Comparison of ENCODE assay signal across 8 cellular contexts in genomic region chr21:29072873-29073221, GRCh38. TPM values are rescaled to one million over a fixed set of nuclear protein-coding genes. Genes with fewer than 3 reads are reported as not detected.
DNase-seq lines count a peak whose midpoint lies in the region; ATAC-seq and TF ChIP-seq lines count a peak whose summit lies in the region.

No MANE protein-coding gene starts in this region.

- under 1% methylated on average over 13 of the region's 13 CpGs for WGBS in mesenchymal stem cell

- H3K9me2 ChIP-seq in MM.1S (replicated peaks; ENCODE audit: insufficient read depth, low read length): no peaks in the 10 kb centered on the region

- peak overlapping the region; percentile 67; the same call in 1 of the 2 replicates for H3K27ac ChIP-seq in MM.1S (ENCODE audit: low read length)
- H3K27ac ChIP-seq in cingulate gyrus (ENCODE audit: low read depth, low read length): peak overlapping the region; percentile 92
- peak overlapping the region; percentile 94 for H3K27ac ChIP-seq in mesenchymal stem cell (ENCODE audit: low read length, poor library complexity, severe bottlenecking)

- ATAC-seq in GM21423 (IDR thresholded peaks at IDR 0.05; ENCODE audit: unreplicated experiment): no peak

- H3K4me1 ChIP-seq in MM.1S (ENCODE audit: low read length): peaks cover 14% of the 10 kb centered on the region; the same call in 1 of the 2 replicates
- H3K4me1 ChIP-seq in mesenchymal stem cell (ENCODE audit: control insufficient read depth, insufficient read depth, low read depth, low read length): peaks cover 4% of the 10 kb centered on the region

- no peak overlapping the region for H2AK5ac ChIP-seq in mesenchymal stem cell (ENCODE audit: low read length, severe bottlenecking)

- H3K4me3 ChIP-seq in MM.1S (ENCODE audit: low read length) (peak overlapping the region; percentile 89), mesenchymal stem cell (ENCODE audit: insufficient read depth in 1 of 2, low read depth in 1 of 2, low read length in 2 of 2) (peak overlapping the region; percentile 87 to 94)

- peak overlapping the region; percentile 93 for H3K4me2 ChIP-seq in MM.1S (ENCODE audit: low read depth, low read length)
- H3K4me2 ChIP-seq in mesenchymal stem cell (ENCODE audit: low read length, poor library complexity, severe bottlenecking): peak overlapping the region; percentile 51

- H3K79me1 ChIP-seq in mesenchymal stem cell (replicated peaks; ENCODE audit: low read length, poor library complexity, severe bottlenecking): peaks cover 1% of the 10 kb centered on the region

- peak overlapping the region in 1 of 2 experiments; percentile 44 for H3K14ac ChIP-seq in mesenchymal stem cell (ENCODE audit: low read length in 2 of 2)

- no peaks in the 10 kb centered on the region for H3K27me3 ChIP-seq in MM.1S (replicated peaks; ENCODE audit: insufficient read depth, low read length)
- no peaks in the 10 kb centered on the region for H3K27me3 ChIP-seq in mesenchymal stem cell (ENCODE audit: control insufficient read depth in 1 of 2, insufficient read depth in 1 of 2, low read length in 2 of 2)

- no peak overlapping the region for H2BK12ac ChIP-seq in mesenchymal stem cell (ENCODE audit: low read length in 2 of 2)

- H4K91ac ChIP-seq in mesenchymal stem cell (ENCODE audit: low read length): no peak overlapping the region

- H3K23ac ChIP-seq in mesenchymal stem cell (ENCODE audit: low read length in 2 of 2): peak overlapping the region in 1 of 2 experiments; percentile 66

- peak overlapping the region in 1 of 2 experiments; percentile 9 for H3K4ac ChIP-seq in mesenchymal stem cell (ENCODE audit: low read depth in 1 of 2, low read length in 2 of 2)

- H3K36me3 ChIP-seq in MM.1S (replicated peaks; ENCODE audit: insufficient read depth, low read length) (peaks cover 10% of the 10 kb centered on the region), mesenchymal stem cell (ENCODE audit: control insufficient read depth in 1 of 2, insufficient read depth in 2 of 2, low read depth in 1 of 2, low read length in 2 of 2) (peaks cover 6 to 24% of the 10 kb centered on the region in 2 experiments)

- peaks cover 54% of the 10 kb centered on the region for H3K79me2 ChIP-seq in MM.1S (ENCODE audit: low read length)

- H2BK15ac ChIP-seq in mesenchymal stem cell (ENCODE audit: low read depth, poor library complexity, severe bottlenecking): no peak overlapping the region

- H3K9ac ChIP-seq in MM.1S (ENCODE audit: low read length) (peak overlapping the region; percentile 94), mesenchymal stem cell (ENCODE audit: low read length) (peak overlapping the region; percentile 99)

- H4K8ac ChIP-seq in mesenchymal stem cell (ENCODE audit: low read length): peak overlapping the region; percentile 63

- H4K20me1 ChIP-seq in MM.1S (ENCODE audit: insufficient read depth, low read length): peaks cover 22% of the 10 kb centered on the region

- DNase-seq in SIG-M5 treated with dmso at 0.1 percent for 504 hours (lab: John Stamatoyannopoulos, UW; ENCODE audit: unreplicated experiment): peak; percentile 32
- no peak for DNase-seq in SIG-M5 (lab: John Stamatoyannopoulos, UW)
- DNase-seq in MM.1S: peak; percentile 40
- peak; percentile 72 for DNase-seq in mesenchymal stem cell
- DNase-seq in NCI-H187 treated with DMSO at 0.1 percent for 48 hours (lab: John Stamatoyannopoulos, UW): no peak
- no peak for DNase-seq in hypothalamus (lab: John Stamatoyannopoulos, UW)

- H2BK5ac ChIP-seq in mesenchymal stem cell (ENCODE audit: low read depth, low read length, poor library complexity, severe bottlenecking): no peak overlapping the region

- H3K18ac ChIP-seq in mesenchymal stem cell (ENCODE audit: low read depth in 1 of 2, low read length in 2 of 2): peak overlapping the region; percentile 74 to 98

- H2AFZ ChIP-seq in MM.1S (ENCODE audit: low read length) (peak overlapping the region; percentile 61), mesenchymal stem cell (ENCODE audit: low read depth, low read length) (peak overlapping the region; percentile 84)

- H2BK120ac ChIP-seq in mesenchymal stem cell (ENCODE audit: low read depth, low read length): no peak overlapping the region

- no peak for TF ChIP-seq CTCF in MM.1S (IDR thresholded peaks at IDR 0.05; ENCODE audit: low read length)

- H3K9me3 ChIP-seq in MM.1S (replicated peaks; ENCODE audit: insufficient read depth, low read length): no peaks in the 10 kb centered on the region
- no peaks in the 10 kb centered on the region for H3K9me3 ChIP-seq in mesenchymal stem cell (ENCODE audit: control insufficient read depth, low read length)

- H3F3A ChIP-seq in MM.1S (ENCODE audit: insufficient read depth, low read length): peaks cover 33% of the 10 kb centered on the region

RNA-seq across cellular contexts. Expression of gene CCT8, which starts 0.6 kb away (rescaled TPM):
- 130 TPM for polyA plus RNA-seq in mesenchymal stem cell (2013, experiment 1 of 2)
- 133 TPM for polyA plus RNA-seq in mesenchymal stem cell (2013, experiment 2 of 2)

RNA-seq across cellular contexts. Expression of gene USP16, which starts 48.4 kb away (rescaled TPM):
- 32.7 TPM for polyA plus RNA-seq in mesenchymal stem cell (2013, experiment 1 of 2)
- 33.3 TPM for polyA plus RNA-seq in mesenchymal stem cell (2013, experiment 2 of 2)

RNA-seq across cellular contexts. Expression of gene RWDD2B, which starts 53.7 kb away (rescaled TPM):
- 12.0 TPM for polyA plus RNA-seq in mesenchymal stem cell (2013, experiment 1 of 2)
- 12.3 TPM for polyA plus RNA-seq in mesenchymal stem cell (2013, experiment 2 of 2)

RNA-seq across cellular contexts. Expression of gene MAP3K7CL, which starts 57.6 kb away (rescaled TPM):
- 16.6 TPM for polyA plus RNA-seq in mesenchymal stem cell (2013, experiment 1 of 2)
- polyA plus RNA-seq in mesenchymal stem cell (2013, experiment 2 of 2): 16.7 TPM

Comparison
In these comparisons a context has a peak if more than half of its experiments do, and no peak if none do; other contexts are left out.
1. DNase-seq: peak in SIG-M5 treated with dmso at 0.1 percent for 504 hours (single experiment), MM.1S (single experiment) and mesenchymal stem cell (single experiment); none in SIG-M5 (single experiment), NCI-H187 treated with DMSO at 0.1 percent for 48 hours (single experiment) and hypothalamus (0 of 51).
2. Peak in every context shown above with its lines, with median percentiles within 50 percentile points of each other: H3K27ac ChIP-seq.